ENCODE assay signal across 17 cellular contexts in genomic region chr10:4254101-4254994, GRCh38.
DNase-seq lines count a peak whose midpoint lies in the region; ATAC-seq and TF ChIP-seq lines count a peak whose summit lies in the region.
"Had no signal": no experiment of that assay in that cellular context is flagged by ENCODE, and none has a peak within 500 bp of the region (broad histone marks: within the 10 kb centered on the region; RNA-seq: fewer than 3 reads in every experiment).

No MANE protein-coding gene starts in this region.

- no peaks in the 10 kb centered on the region for H3K36me3 ChIP-seq in ACC112 (ENCODE audit: insufficient read depth, low read length)
- H3K36me3 ChIP-seq in GM23338 (ENCODE audit: insufficient read depth), result no peaks in the 10 kb centered on the region
- H3K36me3 ChIP-seq: SJCRH30, WERI-Rb-1 had no signal

- no peak overlapping the region for H3K4me3 Mint-ChIP-seq in chondrocyte (ENCODE audit: unreplicated experiment)
- H3K4me3 Mint-ChIP-seq in nephron progenitor cell, result no peak overlapping the region
- no peak overlapping the region for H3K4me3 Mint-ChIP-seq in GM23338
- H3K4me3 Mint-ChIP-seq: activated naive CD8-positive, alpha-beta T cell treated with anti-CD3 and anti-CD28 coated beads for 36 hours; dendritic cell treated with granulocyte-macrophage colony-stimulating factor and Interleukin-4, amounts not matched to agents 40 ng/mL and 50 ng/mL, for 4 days; naive thymus-derived CD4-positive, alpha-beta T cell had no signal

- H3K79me2 ChIP-seq in ACC112 (ENCODE audit: control insufficient read depth, insufficient read depth, low read length, unreplicated experiment), result no peaks in the 10 kb centered on the region
- no peaks in the 10 kb centered on the region for H3K79me2 ChIP-seq in GM23338 (replicated peaks; ENCODE audit: insufficient read depth)

- H3K27ac ChIP-seq in ACC112 (ENCODE audit: low read depth, low read length) (peak overlapping the region; percentile 75), GM23338 (ENCODE audit: low read depth) (no peak overlapping the region)
- H3K27ac ChIP-seq: SJCRH30, WERI-Rb-1 had no signal

- ATAC-seq in HG02678 (IDR thresholded peaks at IDR 0.05; ENCODE audit: unreplicated experiment) (no peak), GM23338 (no peak)
- ATAC-seq: naive thymus-derived CD4-positive, alpha-beta T cell; sciatic nerve had no signal

- no peaks in the 10 kb centered on the region for H4K20me1 ChIP-seq in GM23338 (replicated peaks; ENCODE audit: insufficient read depth)

- no peak overlapping the region for H3K4me2 ChIP-seq in GM23338

- H3K4me1 Mint-ChIP-seq in chondrocyte (ENCODE audit: low read depth) (peaks cover 51% of the 10 kb centered on the region), nephron progenitor cell (peaks cover 9% of the 10 kb centered on the region), GM23338 (no peaks in the 10 kb centered on the region)
- H3K4me1 Mint-ChIP-seq: activated naive CD8-positive, alpha-beta T cell treated with anti-CD3 and anti-CD28 coated beads for 36 hours had no signal

- H3K36me3 Mint-ChIP-seq in chondrocyte (ENCODE audit: low read depth) (peaks cover 5% of the 10 kb centered on the region), nephron progenitor cell (ENCODE audit: low read depth) (no peaks in the 10 kb centered on the region), GM23338 (ENCODE audit: low read depth) (no peaks in the 10 kb centered on the region)
- H3K36me3 Mint-ChIP-seq: activated naive CD8-positive, alpha-beta T cell treated with anti-CD3 and anti-CD28 coated beads for 36 hours had no signal

- H3K27me3 ChIP-seq in ACC112 (ENCODE audit: insufficient read depth, low read length) (no peaks in the 10 kb centered on the region), GM23338 (ENCODE audit: insufficient read depth) (no peaks in the 10 kb centered on the region)
- H3K27me3 ChIP-seq: SJCRH30 had no signal

- peaks cover 10% of the 10 kb centered on the region for H3K9me3 Mint-ChIP-seq in chondrocyte (ENCODE audit: low read depth)
- peaks cover 17% of the 10 kb centered on the region for H3K9me3 Mint-ChIP-seq in nephron progenitor cell
- no peaks in the 10 kb centered on the region; the same call in 2 of the 3 replicates for H3K9me3 Mint-ChIP-seq in GM23338
- H3K9me3 Mint-ChIP-seq: activated naive CD8-positive, alpha-beta T cell treated with anti-CD3 and anti-CD28 coated beads for 36 hours had no signal

- H2AFZ ChIP-seq in ACC112 (ENCODE audit: low read length, unreplicated experiment) (no peak overlapping the region), GM23338 (no peak overlapping the region)

- H3K9me2 ChIP-seq in GM23338 (ENCODE audit: insufficient read depth), result peaks cover 4% of the 10 kb centered on the region; the same call in 1 of the 2 replicates

- no peak overlapping the region for H3K4me3 ChIP-seq in ACC112 (ENCODE audit: low read depth, low read length)
- no peak overlapping the region for H3K4me3 ChIP-seq in GM23338
- H3K4me3 ChIP-seq: SJCRH30 had no signal

- H3K27ac Mint-ChIP-seq in chondrocyte (ENCODE audit: unreplicated experiment) (peak overlapping the region; percentile 95), nephron progenitor cell (peak overlapping the region; percentile 85), GM23338 (no peak overlapping the region)
- H3K27ac Mint-ChIP-seq: activated naive CD8-positive, alpha-beta T cell treated with anti-CD3 and anti-CD28 coated beads for 36 hours; dendritic cell treated with granulocyte-macrophage colony-stimulating factor and Interleukin-4, amounts not matched to agents 40 ng/mL and 50 ng/mL, for 4 days; naive thymus-derived CD4-positive, alpha-beta T cell had no signal

- TF ChIP-seq CTCF in chondrocyte (IDR thresholded peaks at IDR 0.05) (no peak), nephron progenitor cell (IDR thresholded peaks at IDR 0.05) (no peak), GM23338 (conservative IDR thresholded peaks at IDR 0.05; ENCODE audit: low read depth in 2 of 2) (no peak)

- H3K27me3 Mint-ChIP-seq in chondrocyte (ENCODE audit: low read depth) (no peaks in the 10 kb centered on the region), nephron progenitor cell (ENCODE audit: low read depth, poor library complexity) (peaks cover 6% of the 10 kb centered on the region), GM23338 (ENCODE audit: insufficient read depth, low read depth, poor library complexity) (peaks cover 2% of the 10 kb centered on the region)

- peak; percentile 80 for DNase-seq in LHCN-M2 (ENCODE audit: low read depth)
- DNase-seq in chondrocyte (ENCODE audit: low spot score), result no peak
- no peak for DNase-seq in nephron progenitor cell
- DNase-seq in activated CD4-positive, alpha-beta T cell treated with anti-CD3 and anti-CD28 coated beads for 4 hours, result no peak
- no peak for DNase-seq in GM23338 (ENCODE audit: low spot score)
- DNase-seq in NCI-H345 treated with DMSO at 0.1 percent for 48 hours (lab: John Stamatoyannopoulos, UW; ENCODE audit: unreplicated experiment), result no peak
- DNase-seq: ACHN; activated naive CD8-positive, alpha-beta T cell treated with anti-CD3 and anti-CD28 coated beads for 36 hours; left cardiac atrium; naive thymus-derived CD4-positive, alpha-beta T cell; NCI-H187; WERI-Rb-1 had no signal

- peaks cover 22% of the 10 kb centered on the region for H3K4me1 ChIP-seq in ACC112 (ENCODE audit: control insufficient read depth, insufficient read depth, low read length, unreplicated experiment)
- no peaks in the 10 kb centered on the region for H3K4me1 ChIP-seq in GM23338 (ENCODE audit: insufficient read depth)

- no peaks in the 10 kb centered on the region for H3F3A ChIP-seq in GM23338 (replicated peaks; ENCODE audit: low read depth)

TF ChIP-seq in GM23338, 12 proteins besides CTCF, POLR2A, EP300 and RAD21:
- TF ChIP-seq POLR2AphosphoS5 (IDR thresholded peaks at IDR 0.05; ENCODE audit: low read depth) (no peak), ETS1 (IDR thresholded peaks at IDR 0.05) (no peak), NANOG (IDR thresholded peaks at IDR 0.05; ENCODE audit: borderline replicate concordance) (no peak)
TF ChIP-seq in GM23338: peak in this region for 0.
